Comparison of ENCODE assay signal across 1 cellular context in the genomic region with DNA sequence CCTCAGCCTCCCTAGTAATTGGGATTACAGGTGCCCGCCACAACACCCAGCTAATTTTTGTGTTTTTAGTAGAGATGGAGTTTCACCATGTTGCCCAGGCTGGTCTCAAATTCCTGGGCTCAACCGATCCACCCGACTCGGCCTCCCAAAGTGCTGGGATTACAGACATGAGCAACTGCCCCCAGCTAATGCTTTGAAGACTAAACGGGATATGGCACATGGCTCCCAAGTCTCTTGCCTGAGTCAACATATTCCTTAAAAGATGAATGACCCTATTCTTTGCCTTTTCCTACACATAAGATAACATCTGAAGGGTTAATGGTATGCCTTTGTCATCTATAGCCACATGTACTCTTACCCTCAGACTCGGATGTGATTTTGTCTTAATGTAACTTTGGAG.
TF ChIP-seq lines count a peak whose summit lies in the region.

No MANE protein-coding gene starts in this region.

TF ChIP-seq in GM23338, 12 proteins besides CTCF, POLR2A, EP300 and RAD21:
- TF ChIP-seq, protein P1, sequence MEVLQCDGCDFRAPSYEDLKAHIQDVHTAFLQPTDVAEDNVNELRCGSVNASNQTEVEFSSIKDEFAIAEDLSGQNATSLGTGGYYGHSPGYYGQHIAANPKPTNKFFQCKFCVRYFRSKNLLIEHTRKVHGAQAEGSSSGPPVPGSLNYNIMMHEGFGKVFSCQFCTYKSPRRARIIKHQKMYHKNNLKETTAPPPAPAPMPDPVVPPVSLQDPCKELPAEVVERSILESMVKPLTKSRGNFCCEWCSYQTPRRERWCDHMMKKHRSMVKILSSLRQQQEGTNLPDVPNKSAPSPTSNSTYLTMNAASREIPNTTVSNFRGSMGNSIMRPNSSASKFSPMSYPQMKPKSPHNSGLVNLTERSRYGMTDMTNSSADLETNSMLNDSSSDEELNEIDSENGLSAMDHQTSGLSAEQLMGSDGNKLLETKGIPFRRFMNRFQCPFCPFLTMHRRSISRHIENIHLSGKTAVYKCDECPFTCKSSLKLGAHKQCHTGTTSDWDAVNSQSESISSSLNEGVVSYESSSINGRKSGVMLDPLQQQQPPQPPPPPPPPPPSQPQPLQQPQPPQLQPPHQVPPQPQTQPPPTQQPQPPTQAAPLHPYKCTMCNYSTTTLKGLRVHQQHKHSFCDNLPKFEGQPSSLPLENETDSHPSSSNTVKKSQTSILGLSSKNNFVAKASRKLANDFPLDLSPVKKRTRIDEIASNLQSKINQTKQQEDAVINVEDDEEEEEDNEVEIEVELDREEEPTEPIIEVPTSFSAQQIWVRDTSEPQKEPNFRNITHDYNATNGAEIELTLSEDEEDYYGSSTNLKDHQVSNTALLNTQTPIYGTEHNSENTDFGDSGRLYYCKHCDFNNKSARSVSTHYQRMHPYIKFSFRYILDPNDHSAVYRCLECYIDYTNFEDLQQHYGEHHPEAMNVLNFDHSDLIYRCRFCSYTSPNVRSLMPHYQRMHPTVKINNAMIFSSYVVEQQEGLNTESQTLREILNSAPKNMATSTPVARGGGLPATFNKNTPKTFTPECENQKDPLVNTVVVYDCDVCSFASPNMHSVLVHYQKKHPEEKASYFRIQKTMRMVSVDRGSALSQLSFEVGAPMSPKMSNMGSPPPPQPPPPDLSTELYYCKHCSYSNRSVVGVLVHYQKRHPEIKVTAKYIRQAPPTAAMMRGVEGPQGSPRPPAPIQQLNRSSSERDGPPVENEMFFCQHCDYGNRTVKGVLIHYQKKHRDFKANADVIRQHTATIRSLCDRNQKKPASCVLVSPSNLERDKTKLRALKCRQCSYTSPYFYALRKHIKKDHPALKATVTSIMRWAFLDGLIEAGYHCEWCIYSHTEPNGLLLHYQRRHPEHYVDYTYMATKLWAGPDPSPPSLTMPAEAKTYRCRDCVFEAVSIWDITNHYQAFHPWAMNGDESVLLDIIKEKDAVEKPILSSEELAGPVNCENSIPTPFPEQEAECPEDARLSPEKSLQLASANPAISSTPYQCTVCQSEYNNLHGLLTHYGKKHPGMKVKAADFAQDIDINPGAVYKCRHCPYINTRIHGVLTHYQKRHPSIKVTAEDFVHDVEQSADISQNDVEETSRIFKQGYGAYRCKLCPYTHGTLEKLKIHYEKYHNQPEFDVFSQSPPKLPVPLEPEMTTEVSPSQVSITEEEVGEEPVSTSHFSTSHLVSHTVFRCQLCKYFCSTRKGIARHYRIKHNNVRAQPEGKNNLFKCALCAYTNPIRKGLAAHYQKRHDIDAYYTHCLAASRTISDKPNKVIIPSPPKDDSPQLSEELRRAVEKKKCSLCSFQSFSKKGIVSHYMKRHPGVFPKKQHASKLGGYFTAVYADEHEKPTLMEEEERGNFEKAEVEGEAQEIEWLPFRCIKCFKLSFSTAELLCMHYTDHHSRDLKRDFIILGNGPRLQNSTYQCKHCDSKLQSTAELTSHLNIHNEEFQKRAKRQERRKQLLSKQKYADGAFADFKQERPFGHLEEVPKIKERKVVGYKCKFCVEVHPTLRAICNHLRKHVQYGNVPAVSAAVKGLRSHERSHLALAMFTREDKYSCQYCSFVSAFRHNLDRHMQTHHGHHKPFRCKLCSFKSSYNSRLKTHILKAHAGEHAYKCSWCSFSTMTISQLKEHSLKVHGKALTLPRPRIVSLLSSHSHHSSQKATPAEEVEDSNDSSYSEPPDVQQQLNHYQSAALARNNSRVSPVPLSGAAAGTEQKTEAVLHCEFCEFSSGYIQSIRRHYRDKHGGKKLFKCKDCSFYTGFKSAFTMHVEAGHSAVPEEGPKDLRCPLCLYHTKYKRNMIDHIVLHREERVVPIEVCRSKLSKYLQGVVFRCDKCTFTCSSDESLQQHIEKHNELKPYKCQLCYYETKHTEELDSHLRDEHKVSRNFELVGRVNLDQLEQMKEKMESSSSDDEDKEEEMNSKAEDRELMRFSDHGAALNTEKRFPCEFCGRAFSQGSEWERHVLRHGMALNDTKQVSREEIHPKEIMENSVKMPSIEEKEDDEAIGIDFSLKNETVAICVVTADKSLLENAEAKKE (CRISPR knock-in tag; IDR thresholded peaks at IDR 0.05): no peak
- TF ChIP-seq ZNF114 (CRISPR knock-in tag; IDR thresholded peaks at IDR 0.05) (no peak), POLR2AphosphoS5 (IDR thresholded peaks at IDR 0.05; ENCODE audit: low read depth) (no peak), CREB1 (CRISPR knock-in tag; IDR thresholded peaks at IDR 0.05; ENCODE audit: low read depth) (no peak), JUNB (IDR thresholded peaks at IDR 0.05; ENCODE audit: unreplicated experiment) (no peak), NANOG (IDR thresholded peaks at IDR 0.05; ENCODE audit: borderline replicate concordance) (no peak), STAT1 (IDR thresholded peaks at IDR 0.05; ENCODE audit: unreplicated experiment) (no peak), ZNF331 (CRISPR knock-in tag; IDR thresholded peaks at IDR 0.05; ENCODE audit: low read depth) (no peak), EZH2phosphoT487 (IDR thresholded peaks at IDR 0.05; ENCODE audit: unreplicated experiment) (no peak)
- TF ChIP-seq, protein P2, sequence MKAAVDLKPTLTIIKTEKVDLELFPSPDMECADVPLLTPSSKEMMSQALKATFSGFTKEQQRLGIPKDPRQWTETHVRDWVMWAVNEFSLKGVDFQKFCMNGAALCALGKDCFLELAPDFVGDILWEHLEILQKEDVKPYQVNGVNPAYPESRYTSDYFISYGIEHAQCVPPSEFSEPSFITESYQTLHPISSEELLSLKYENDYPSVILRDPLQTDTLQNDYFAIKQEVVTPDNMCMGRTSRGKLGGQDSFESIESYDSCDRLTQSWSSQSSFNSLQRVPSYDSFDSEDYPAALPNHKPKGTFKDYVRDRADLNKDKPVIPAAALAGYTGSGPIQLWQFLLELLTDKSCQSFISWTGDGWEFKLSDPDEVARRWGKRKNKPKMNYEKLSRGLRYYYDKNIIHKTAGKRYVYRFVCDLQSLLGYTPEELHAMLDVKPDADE (IDR thresholded peaks at IDR 0.05): no peak
- TF ChIP-seq, protein P3, sequence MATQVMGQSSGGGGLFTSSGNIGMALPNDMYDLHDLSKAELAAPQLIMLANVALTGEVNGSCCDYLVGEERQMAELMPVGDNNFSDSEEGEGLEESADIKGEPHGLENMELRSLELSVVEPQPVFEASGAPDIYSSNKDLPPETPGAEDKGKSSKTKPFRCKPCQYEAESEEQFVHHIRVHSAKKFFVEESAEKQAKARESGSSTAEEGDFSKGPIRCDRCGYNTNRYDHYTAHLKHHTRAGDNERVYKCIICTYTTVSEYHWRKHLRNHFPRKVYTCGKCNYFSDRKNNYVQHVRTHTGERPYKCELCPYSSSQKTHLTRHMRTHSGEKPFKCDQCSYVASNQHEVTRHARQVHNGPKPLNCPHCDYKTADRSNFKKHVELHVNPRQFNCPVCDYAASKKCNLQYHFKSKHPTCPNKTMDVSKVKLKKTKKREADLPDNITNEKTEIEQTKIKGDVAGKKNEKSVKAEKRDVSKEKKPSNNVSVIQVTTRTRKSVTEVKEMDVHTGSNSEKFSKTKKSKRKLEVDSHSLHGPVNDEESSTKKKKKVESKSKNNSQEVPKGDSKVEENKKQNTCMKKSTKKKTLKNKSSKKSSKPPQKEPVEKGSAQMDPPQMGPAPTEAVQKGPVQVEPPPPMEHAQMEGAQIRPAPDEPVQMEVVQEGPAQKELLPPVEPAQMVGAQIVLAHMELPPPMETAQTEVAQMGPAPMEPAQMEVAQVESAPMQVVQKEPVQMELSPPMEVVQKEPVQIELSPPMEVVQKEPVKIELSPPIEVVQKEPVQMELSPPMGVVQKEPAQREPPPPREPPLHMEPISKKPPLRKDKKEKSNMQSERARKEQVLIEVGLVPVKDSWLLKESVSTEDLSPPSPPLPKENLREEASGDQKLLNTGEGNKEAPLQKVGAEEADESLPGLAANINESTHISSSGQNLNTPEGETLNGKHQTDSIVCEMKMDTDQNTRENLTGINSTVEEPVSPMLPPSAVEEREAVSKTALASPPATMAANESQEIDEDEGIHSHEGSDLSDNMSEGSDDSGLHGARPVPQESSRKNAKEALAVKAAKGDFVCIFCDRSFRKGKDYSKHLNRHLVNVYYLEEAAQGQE (IDR thresholded peaks at IDR 0.05; ENCODE audit: unreplicated experiment): no peak
TF ChIP-seq in GM23338: peak in this region for 0.
